In the genomic region with DNA sequence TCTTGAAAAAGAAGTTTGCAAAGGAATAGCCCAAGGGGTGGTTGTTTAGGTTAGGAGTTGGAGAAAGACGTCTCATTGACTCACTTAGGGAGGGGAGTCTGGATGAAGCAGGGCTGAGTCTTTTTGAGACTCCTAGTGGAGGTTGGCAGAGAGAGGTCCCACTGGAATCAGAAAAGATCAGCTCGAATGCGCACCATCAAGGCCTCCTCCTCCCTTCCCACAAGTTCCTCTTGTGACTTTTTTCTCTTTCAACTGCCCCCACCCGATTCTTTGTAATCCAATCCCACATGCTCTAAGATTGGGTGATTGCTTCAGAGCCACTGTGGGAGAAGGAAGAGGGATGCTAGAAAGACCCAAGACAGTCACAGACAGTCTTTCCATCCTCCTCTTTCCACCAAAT, we compare ENCODE assay signal across 8 cellular contexts. TPM values are rescaled to one million over a fixed set of nuclear protein-coding genes. Genes with fewer than 3 reads are reported as not detected.
DNase-seq lines count a peak whose midpoint lies in the region; ATAC-seq and TF ChIP-seq lines count a peak whose summit lies in the region.

No MANE protein-coding gene starts in this region.

- TF ChIP-seq POLR2A in GM18505 (IDR thresholded peaks at IDR 0.05; ENCODE audit: borderline replicate concordance, extremely low read depth, insufficient read depth, insufficient read length): no peak

- no peak for DNase-seq in activated naive CD4-positive, alpha-beta T cell treated with anti-CD3 and anti-CD28 coated beads, Interleukin-2, amount 50 U/mL, for 16 hours
- no peak for DNase-seq in activated naive CD8-positive, alpha-beta T cell treated with anti-CD3 and anti-CD28 coated beads for 36 hours
- no peak for DNase-seq in left ventricle myocardium inferior
- DNase-seq in COR-L47 (lab: John Stamatoyannopoulos, UW): no peak
- DNase-seq in activated CD4-positive, alpha-beta T cell treated with anti-CD3 and anti-CD28 coated beads for 1 hour: no peak

- no peak for ATAC-seq in GM18505 (IDR thresholded peaks at IDR 0.05; ENCODE audit: unreplicated experiment)

- H3K27ac ChIP-seq in left ventricle myocardium inferior (replicated peaks): peak overlapping the region; percentile 95

- peak overlapping the region; percentile 55 for H3K4me3 Mint-ChIP-seq in activated naive CD4-positive, alpha-beta T cell treated with anti-CD3 and anti-CD28 coated beads, Interleukin-2, amount 50 U/mL, for 24 hours
- H3K4me3 Mint-ChIP-seq in activated naive CD8-positive, alpha-beta T cell treated with anti-CD3 and anti-CD28 coated beads for 36 hours: peak overlapping the region; percentile 73

- peaks cover 27% of the 10 kb centered on the region for H3K4me1 Mint-ChIP-seq in activated naive CD4-positive, alpha-beta T cell treated with anti-CD3 and anti-CD28 coated beads, Interleukin-2, amount 50 U/mL, for 24 hours
- peaks cover 28% of the 10 kb centered on the region for H3K4me1 Mint-ChIP-seq in activated naive CD8-positive, alpha-beta T cell treated with anti-CD3 and anti-CD28 coated beads for 36 hours

- H3K4me1 ChIP-seq in left ventricle myocardium inferior (peaks cover 46% of the 10 kb centered on the region), skeletal muscle satellite cell (ENCODE audit: control insufficient read depth, insufficient read depth, low read length) (peaks cover 30% of the 10 kb centered on the region)

- no peaks in the 10 kb centered on the region for H3K27me3 ChIP-seq in left ventricle myocardium inferior (ENCODE audit: low read depth)
- H3K27me3 ChIP-seq in skeletal muscle satellite cell (ENCODE audit: control insufficient read depth, insufficient read depth, low read length): no peaks in the 10 kb centered on the region

- H3K9ac ChIP-seq in skeletal muscle satellite cell (ENCODE audit: low read depth, low read length): peak overlapping the region; percentile 75

- no peaks in the 10 kb centered on the region for H3K36me3 Mint-ChIP-seq in activated naive CD4-positive, alpha-beta T cell treated with anti-CD3 and anti-CD28 coated beads, Interleukin-2, amount 50 U/mL, for 24 hours
- no peaks in the 10 kb centered on the region for H3K36me3 Mint-ChIP-seq in activated naive CD8-positive, alpha-beta T cell treated with anti-CD3 and anti-CD28 coated beads for 36 hours

- H3K4me2 ChIP-seq in skeletal muscle satellite cell (ENCODE audit: low read length): peak overlapping the region; percentile 98

- no peak overlapping the region for H3K27ac Mint-ChIP-seq in activated naive CD4-positive, alpha-beta T cell treated with anti-CD3 and anti-CD28 coated beads, Interleukin-2, amount 50 U/mL, for 24 hours
- H3K27ac Mint-ChIP-seq in activated naive CD8-positive, alpha-beta T cell treated with anti-CD3 and anti-CD28 coated beads for 36 hours: no peak overlapping the region

- H3K9me3 ChIP-seq in left ventricle myocardium inferior (replicated peaks) (no peaks in the 10 kb centered on the region), skeletal muscle satellite cell (replicated peaks; ENCODE audit: low read length) (no peaks in the 10 kb centered on the region)

- TF ChIP-seq CTCF in left ventricle myocardium inferior (IDR thresholded peaks at IDR 0.05; ENCODE audit: borderline replicate concordance): no peak

- peaks cover 43% of the 10 kb centered on the region for H3K36me3 ChIP-seq in left ventricle myocardium inferior
- peaks cover 42% of the 10 kb centered on the region for H3K36me3 ChIP-seq in skeletal muscle satellite cell (ENCODE audit: insufficient read depth, low read length)

- H3K27me3 Mint-ChIP-seq in activated naive CD4-positive, alpha-beta T cell treated with anti-CD3 and anti-CD28 coated beads, Interleukin-2, amount 50 U/mL, for 24 hours: peaks cover 33% of the 10 kb centered on the region
- H3K27me3 Mint-ChIP-seq in activated naive CD8-positive, alpha-beta T cell treated with anti-CD3 and anti-CD28 coated beads for 36 hours: peaks cover 59% of the 10 kb centered on the region

- intact Hi-C loops in left ventricle myocardium inferior (cut with micrococcal nuclease): no loop called here

- no peaks in the 10 kb centered on the region for H3K9me3 Mint-ChIP-seq in activated naive CD4-positive, alpha-beta T cell treated with anti-CD3 and anti-CD28 coated beads, Interleukin-2, amount 50 U/mL, for 24 hours
- no peaks in the 10 kb centered on the region for H3K9me3 Mint-ChIP-seq in activated naive CD8-positive, alpha-beta T cell treated with anti-CD3 and anti-CD28 coated beads for 36 hours

- H3K4me3 ChIP-seq in left ventricle myocardium inferior (peak overlapping the region; percentile 88), skeletal muscle satellite cell (ENCODE audit: low read length) (peak overlapping the region; percentile 81)

RNA-seq across cellular contexts. Expression of a gene that starts 2.0 kb away (rescaled TPM):
- total RNA-seq in activated naive CD8-positive, alpha-beta T cell treated with anti-CD3 and anti-CD28 coated beads for 36 hours: under 1 TPM in 1 of 2 experiments, not detected in 1; 0.21 TPM
- 21.3 TPM for total RNA-seq in left ventricle myocardium inferior
- total RNA-seq in skeletal muscle satellite cell (2012; rRNA removed): 31.0 and 32.4 TPM in 2 replicates

RNA-seq across cellular contexts. Expression of a gene that starts 14.5 kb away (rescaled TPM):
- not detected for total RNA-seq in activated naive CD8-positive, alpha-beta T cell treated with anti-CD3 and anti-CD28 coated beads for 36 hours
- total RNA-seq in left ventricle myocardium inferior: not detected
- not detected in 2 replicates for total RNA-seq in skeletal muscle satellite cell (2012; rRNA removed)

RNA-seq across cellular contexts. Expression of a gene that starts 26.4 kb away (rescaled TPM):
- total RNA-seq in activated naive CD8-positive, alpha-beta T cell treated with anti-CD3 and anti-CD28 coated beads for 36 hours: 1 to 10 TPM; 6.9 to 8.6 TPM
- total RNA-seq in left ventricle myocardium inferior: 44.9 TPM
- total RNA-seq in skeletal muscle satellite cell (2012; rRNA removed): 9.6 and 10.7 TPM in 2 replicates

RNA-seq across cellular contexts. Expression of a gene that starts 28.8 kb away (rescaled TPM):
- not detected for total RNA-seq in activated naive CD8-positive, alpha-beta T cell treated with anti-CD3 and anti-CD28 coated beads for 36 hours
- 0.19 TPM for total RNA-seq in left ventricle myocardium inferior
- total RNA-seq in skeletal muscle satellite cell (2012; rRNA removed): under 0.01 and 0.51 TPM in 2 replicates

RNA-seq across cellular contexts. Expression of a gene that starts 29.9 kb away (rescaled TPM):
- total RNA-seq in activated naive CD8-positive, alpha-beta T cell treated with anti-CD3 and anti-CD28 coated beads for 36 hours: not detected
- total RNA-seq in left ventricle myocardium inferior: not detected
- total RNA-seq in skeletal muscle satellite cell (2012; rRNA removed): not detected in 2 replicates

Comparison
In these comparisons a context has a peak if more than half of its experiments do, and no peak if none do; other contexts are left out.
1. RNA of a gene that starts 2.0 kb away (total RNA-seq): 21.3 TPM in left ventricle myocardium inferior (single experiment); 0.21 TPM in activated naive CD8-positive, alpha-beta T cell treated with anti-CD3 and anti-CD28 coated beads for 36 hours; every median in the first group is over 10 times any median in the second.